ENCODE assay signal across 21 cellular contexts in the genomic region with DNA sequence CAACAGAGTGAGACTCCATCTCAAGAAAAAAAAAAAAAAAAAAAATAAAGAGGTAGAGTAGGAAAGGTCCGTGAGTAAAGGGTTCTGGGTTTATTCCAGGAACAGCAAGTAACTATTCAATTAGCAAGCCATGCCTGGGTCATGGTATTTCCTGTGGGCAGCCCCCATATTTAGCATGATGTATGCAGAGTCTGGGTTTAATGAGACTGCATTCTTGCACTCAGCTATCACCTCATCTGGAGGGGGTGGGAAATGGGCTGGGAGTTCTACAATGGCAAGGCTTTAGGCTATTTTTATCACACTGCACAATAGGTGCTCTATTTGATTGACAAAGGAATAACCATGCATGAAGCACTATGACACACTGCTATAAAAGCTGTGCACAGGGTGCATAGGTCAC.
A peak's percentile ranks its signal among the peaks of the same experiment; 100 is the strongest.
DNase-seq lines count a peak whose midpoint lies in the region; ATAC-seq and TF ChIP-seq lines count a peak whose summit lies in the region.
"Had no signal": no experiment of that assay in that cellular context is flagged by ENCODE, and none has a peak within 500 bp of the region (broad histone marks: within the 10 kb centered on the region; RNA-seq: fewer than 3 reads in every experiment).

No MANE protein-coding gene starts in this region.

- H3K23ac ChIP-seq in mesendoderm (ENCODE audit: low read length) = no peak overlapping the region

- no peaks in the 10 kb centered on the region for H3K36me3 Mint-ChIP-seq in activated CD4-positive, alpha-beta memory T cell treated with anti-CD3 and anti-CD28 coated beads, Interleukin-2, amount 10 ng/mL, durations not matched to agents 7 days and 5 days (ENCODE audit: low read depth)
- H3K36me3 Mint-ChIP-seq: T-cell had no signal

- no peak overlapping the region for H2AK5ac ChIP-seq in mesendoderm (ENCODE audit: low read length)

- peaks cover 28% of the 10 kb centered on the region for H3K79me2 ChIP-seq in mesendoderm (ENCODE audit: control insufficient read depth, insufficient read depth, low read length)

- H3K4me3 ChIP-seq in BJ (ENCODE audit: low read depth, low read length) (no peak overlapping the region), HAP-1 (no peak overlapping the region), mesendoderm (ENCODE audit: low read length) (no peak overlapping the region)
- H3K4me3 ChIP-seq: SJCRH30 had no signal

- H3K9ac ChIP-seq in mesendoderm (ENCODE audit: low read length) = no peak overlapping the region

- peaks cover 12% of the 10 kb centered on the region for H3K27me3 ChIP-seq in BJ (ENCODE audit: control insufficient read depth, insufficient read depth, low read length)
- no peaks in the 10 kb centered on the region for H3K27me3 ChIP-seq in HAP-1 (ENCODE audit: low read depth)
- H3K27me3 ChIP-seq in mesendoderm (ENCODE audit: insufficient read depth, low read length, poor library complexity) = no peaks in the 10 kb centered on the region

- H2BK5ac ChIP-seq in mesendoderm (ENCODE audit: low read length) = peak overlapping the region; percentile 64

- no peaks in the 10 kb centered on the region for H3K9me3 ChIP-seq in HAP-1
- H3K9me3 ChIP-seq: SJCRH30 had no signal

- no peak overlapping the region for H2BK120ac ChIP-seq in mesendoderm (ENCODE audit: low read depth, low read length)

- H3K4me1 ChIP-seq in HAP-1 = peaks cover 5% of the 10 kb centered on the region; the same call in 1 of the 2 replicates
- peaks cover 12% of the 10 kb centered on the region for H3K4me1 ChIP-seq in mesendoderm (ENCODE audit: control insufficient read depth, low read depth, low read length)
- H3K4me1 ChIP-seq: SJCRH30 had no signal

- CTCF ChIA-PET in BJ (lab: Yijun Ruan, JAX) = interaction anchor here (1.2 to 1.9 kb wide), 4 partner anchors 11 to 211 kb away, joined by 3 to 5 read pairs (median 4); no protein-coding TSS in a partner anchor
- CTCF ChIA-PET in activated CD4-positive, alpha-beta memory T cell treated with anti-CD3 and anti-CD28 coated beads, Interleukin-2, amount 10 ng/mL, durations not matched to agents 7 days and 5 days (lab: Charles Lee) = no interaction called here

- no peak overlapping the region for H4K5ac ChIP-seq in mesendoderm (ENCODE audit: low read length)

- no peak overlapping the region for H3K4me2 ChIP-seq in mesendoderm (ENCODE audit: low read length)

- no peaks in the 10 kb centered on the region for H3K9me3 Mint-ChIP-seq in activated CD4-positive, alpha-beta memory T cell treated with anti-CD3 and anti-CD28 coated beads, Interleukin-2, amount 10 ng/mL, durations not matched to agents 7 days and 5 days
- H3K9me3 Mint-ChIP-seq: T-cell had no signal

- in situ Hi-C loops in HAP-1 (cut with MboI; ENCODE audit: low sequenced_read_pairs) = no loop called here

- no peak for ATAC-seq in GM18870 (IDR thresholded peaks at IDR 0.05; ENCODE audit: unreplicated experiment)
- ATAC-seq in HG03135 (IDR thresholded peaks at IDR 0.05; ENCODE audit: unreplicated experiment) = no peak
- ATAC-seq: HCT116, T-cell had no signal

- H3K4ac ChIP-seq in mesendoderm (ENCODE audit: low read depth, low read length) = no peak overlapping the region

- H3K27ac Mint-ChIP-seq in activated CD4-positive, alpha-beta memory T cell treated with anti-CD3 and anti-CD28 coated beads, Interleukin-2, amount 10 ng/mL, durations not matched to agents 7 days and 5 days = no peak overlapping the region
- H3K27ac Mint-ChIP-seq: B cell, T-cell had no signal

- no CpG with 5 or more reads among the region's 1 CpG for WGBS in mesendoderm (ENCODE audit: extremely low coverage, insufficient coverage, low lambda C conversion rate)

- peak; percentile 8 for DNase-seq in BJ (ENCODE audit: low read depth)
- DNase-seq in HAP-1 (ENCODE audit: low spot score in 2 of 2) = peak; percentile 47 to 48
- DNase-seq in dermis blood vessel endothelial cell = peak; percentile 39
- DNase-seq in mesendoderm = peak; percentile 70
- DNase-seq in substantia nigra (lab: John Stamatoyannopoulos, UW) = no peak
- no peak for DNase-seq in activated CD4-positive, alpha-beta memory T cell treated with anti-CD3 and anti-CD28 coated beads, Interleukin-2, amount 10 ng/mL, durations not matched to agents 7 days and 5 days
- DNase-seq: 8988T, DMS79 treated with DMSO at 0.1 percent for 48 hours, Karpas-422, NCI-H1417, NCI-H1694 treated with DMSO at 0.1 percent for 48 hours, NCI-H2081 treated with DMSO at 0.1 percent for 48 hours, NCI-H446 treated with DMSO at 0.1 percent for 48 hours, NCI-H526 treated with DMSO at 0.1 percent for 48 hours, OCI-M1, SJCRH30, T-cell had no signal

- H3K27me3 Mint-ChIP-seq in activated CD4-positive, alpha-beta memory T cell treated with anti-CD3 and anti-CD28 coated beads, Interleukin-2, amount 10 ng/mL, durations not matched to agents 7 days and 5 days = peaks cover 22% of the 10 kb centered on the region

- no peak overlapping the region for H2BK15ac ChIP-seq in mesendoderm (replicated peaks; ENCODE audit: low read depth)

- peaks cover 6% of the 10 kb centered on the region for H3K79me1 ChIP-seq in mesendoderm (ENCODE audit: low read length)

- H4K8ac ChIP-seq in mesendoderm (ENCODE audit: low read depth, low read length) = no peak overlapping the region

- TF ChIP-seq CTCF in BJ (IDR thresholded peaks at IDR 0.05; ENCODE audit: insufficient read depth, low read depth, low read length) = no peak

- POLR2A ChIA-PET in BJ (lab: Charles Lee) = no interaction called here
- POLR2A ChIA-PET in activated CD4-positive, alpha-beta memory T cell treated with anti-CD3 and anti-CD28 coated beads, Interleukin-2, amount 10 ng/mL, durations not matched to agents 7 days and 5 days (lab: Charles Lee) = no interaction called here

- H3K56ac ChIP-seq in mesendoderm (ENCODE audit: low read length) = peak overlapping the region; percentile 43

- peak overlapping the region; percentile 57 for H3K18ac ChIP-seq in mesendoderm (ENCODE audit: low read length)

- H3K4me3 Mint-ChIP-seq in activated CD4-positive, alpha-beta memory T cell treated with anti-CD3 and anti-CD28 coated beads, Interleukin-2, amount 10 ng/mL, durations not matched to agents 7 days and 5 days = no peak overlapping the region
- H3K4me3 Mint-ChIP-seq: B cell, T-cell had no signal

- H3K27ac ChIP-seq in mesendoderm (ENCODE audit: low read depth, low read length) (no peak overlapping the region), substantia nigra (ENCODE audit: low read depth, low read length, poor library complexity, severe bottlenecking) (no peak overlapping the region)
- H3K27ac ChIP-seq: SJCRH30 had no signal

- H3K4me1 Mint-ChIP-seq in activated CD4-positive, alpha-beta memory T cell treated with anti-CD3 and anti-CD28 coated beads, Interleukin-2, amount 10 ng/mL, durations not matched to agents 7 days and 5 days = peaks cover 10% of the 10 kb centered on the region
- H3K4me1 Mint-ChIP-seq: B cell had no signal

- H3K36me3 ChIP-seq in BJ (ENCODE audit: control insufficient read depth, insufficient read depth, low read length) (no peaks in the 10 kb centered on the region), HAP-1 (replicated peaks) (no peaks in the 10 kb centered on the region), mesendoderm (ENCODE audit: control insufficient read depth, insufficient read depth, low read length) (no peaks in the 10 kb centered on the region)
- H3K36me3 ChIP-seq: SJCRH30 had no signal

Comparison
In these comparisons a context has a peak if more than half of its experiments do, and no peak if none do; other contexts are left out.
1. DNase-seq: peak in BJ (single experiment), HAP-1 (2 of 2), dermis blood vessel endothelial cell (single experiment) and mesendoderm (single experiment); none in substantia nigra (0 of 49) and activated CD4-positive, alpha-beta memory T cell treated with anti-CD3 and anti-CD28 coated beads, Interleukin-2, amount 10 ng/mL, durations not matched to agents 7 days and 5 days (single experiment).